1 cellular context compared by ENCODE assay signal in the genomic region with DNA sequence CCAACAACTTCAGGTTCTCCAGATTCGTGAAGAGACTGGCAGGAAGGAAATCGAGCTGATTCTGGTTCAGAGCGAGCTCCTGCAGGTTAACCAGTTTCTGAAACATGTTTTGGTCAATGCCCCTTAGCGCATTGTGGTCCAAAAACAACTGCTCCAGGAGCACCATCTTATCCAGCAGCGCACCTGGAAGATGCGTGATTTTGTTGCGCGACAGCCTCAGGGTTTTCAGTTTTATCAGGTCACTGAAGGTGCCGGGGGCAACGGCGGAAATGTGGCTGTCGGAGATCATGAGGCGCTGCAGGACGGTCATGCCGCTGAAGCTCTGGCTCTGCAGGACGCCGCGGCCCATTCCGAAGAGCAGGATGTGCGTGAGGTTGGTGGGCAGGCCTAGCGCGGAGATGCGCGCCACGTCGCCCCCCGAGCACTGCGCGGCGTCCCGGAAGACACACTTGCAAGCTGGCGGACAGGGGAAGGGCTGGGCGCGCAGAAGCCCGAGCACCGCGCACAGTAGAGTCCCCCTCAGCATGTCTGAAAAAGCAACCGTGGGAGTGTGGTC.
TF ChIP-seq lines count a peak whose summit lies in the region.

No MANE protein-coding gene starts in this region.

TF ChIP-seq in H1, 55 proteins besides CTCF, POLR2A, EP300 and RAD21:
- TF ChIP-seq SUZ12 (IDR thresholded peaks at IDR 0.05; ENCODE audit: low read length): peak; percentile 89
- no peak for TF ChIP-seq TAF7 (optimal IDR thresholded peaks at IDR 0.05; ENCODE audit: borderline replicate concordance, low read depth, low read length)
- TF ChIP-seq KDM4A (IDR thresholded peaks at IDR 0.05; ENCODE audit: low read depth, low read length, severe bottlenecking): peak; percentile 50
- TF ChIP-seq EZH2 (IDR thresholded peaks at IDR 0.05; ENCODE audit: low read depth, low read length, severe bottlenecking): peak; percentile 80
- TF ChIP-seq, protein P1, sequence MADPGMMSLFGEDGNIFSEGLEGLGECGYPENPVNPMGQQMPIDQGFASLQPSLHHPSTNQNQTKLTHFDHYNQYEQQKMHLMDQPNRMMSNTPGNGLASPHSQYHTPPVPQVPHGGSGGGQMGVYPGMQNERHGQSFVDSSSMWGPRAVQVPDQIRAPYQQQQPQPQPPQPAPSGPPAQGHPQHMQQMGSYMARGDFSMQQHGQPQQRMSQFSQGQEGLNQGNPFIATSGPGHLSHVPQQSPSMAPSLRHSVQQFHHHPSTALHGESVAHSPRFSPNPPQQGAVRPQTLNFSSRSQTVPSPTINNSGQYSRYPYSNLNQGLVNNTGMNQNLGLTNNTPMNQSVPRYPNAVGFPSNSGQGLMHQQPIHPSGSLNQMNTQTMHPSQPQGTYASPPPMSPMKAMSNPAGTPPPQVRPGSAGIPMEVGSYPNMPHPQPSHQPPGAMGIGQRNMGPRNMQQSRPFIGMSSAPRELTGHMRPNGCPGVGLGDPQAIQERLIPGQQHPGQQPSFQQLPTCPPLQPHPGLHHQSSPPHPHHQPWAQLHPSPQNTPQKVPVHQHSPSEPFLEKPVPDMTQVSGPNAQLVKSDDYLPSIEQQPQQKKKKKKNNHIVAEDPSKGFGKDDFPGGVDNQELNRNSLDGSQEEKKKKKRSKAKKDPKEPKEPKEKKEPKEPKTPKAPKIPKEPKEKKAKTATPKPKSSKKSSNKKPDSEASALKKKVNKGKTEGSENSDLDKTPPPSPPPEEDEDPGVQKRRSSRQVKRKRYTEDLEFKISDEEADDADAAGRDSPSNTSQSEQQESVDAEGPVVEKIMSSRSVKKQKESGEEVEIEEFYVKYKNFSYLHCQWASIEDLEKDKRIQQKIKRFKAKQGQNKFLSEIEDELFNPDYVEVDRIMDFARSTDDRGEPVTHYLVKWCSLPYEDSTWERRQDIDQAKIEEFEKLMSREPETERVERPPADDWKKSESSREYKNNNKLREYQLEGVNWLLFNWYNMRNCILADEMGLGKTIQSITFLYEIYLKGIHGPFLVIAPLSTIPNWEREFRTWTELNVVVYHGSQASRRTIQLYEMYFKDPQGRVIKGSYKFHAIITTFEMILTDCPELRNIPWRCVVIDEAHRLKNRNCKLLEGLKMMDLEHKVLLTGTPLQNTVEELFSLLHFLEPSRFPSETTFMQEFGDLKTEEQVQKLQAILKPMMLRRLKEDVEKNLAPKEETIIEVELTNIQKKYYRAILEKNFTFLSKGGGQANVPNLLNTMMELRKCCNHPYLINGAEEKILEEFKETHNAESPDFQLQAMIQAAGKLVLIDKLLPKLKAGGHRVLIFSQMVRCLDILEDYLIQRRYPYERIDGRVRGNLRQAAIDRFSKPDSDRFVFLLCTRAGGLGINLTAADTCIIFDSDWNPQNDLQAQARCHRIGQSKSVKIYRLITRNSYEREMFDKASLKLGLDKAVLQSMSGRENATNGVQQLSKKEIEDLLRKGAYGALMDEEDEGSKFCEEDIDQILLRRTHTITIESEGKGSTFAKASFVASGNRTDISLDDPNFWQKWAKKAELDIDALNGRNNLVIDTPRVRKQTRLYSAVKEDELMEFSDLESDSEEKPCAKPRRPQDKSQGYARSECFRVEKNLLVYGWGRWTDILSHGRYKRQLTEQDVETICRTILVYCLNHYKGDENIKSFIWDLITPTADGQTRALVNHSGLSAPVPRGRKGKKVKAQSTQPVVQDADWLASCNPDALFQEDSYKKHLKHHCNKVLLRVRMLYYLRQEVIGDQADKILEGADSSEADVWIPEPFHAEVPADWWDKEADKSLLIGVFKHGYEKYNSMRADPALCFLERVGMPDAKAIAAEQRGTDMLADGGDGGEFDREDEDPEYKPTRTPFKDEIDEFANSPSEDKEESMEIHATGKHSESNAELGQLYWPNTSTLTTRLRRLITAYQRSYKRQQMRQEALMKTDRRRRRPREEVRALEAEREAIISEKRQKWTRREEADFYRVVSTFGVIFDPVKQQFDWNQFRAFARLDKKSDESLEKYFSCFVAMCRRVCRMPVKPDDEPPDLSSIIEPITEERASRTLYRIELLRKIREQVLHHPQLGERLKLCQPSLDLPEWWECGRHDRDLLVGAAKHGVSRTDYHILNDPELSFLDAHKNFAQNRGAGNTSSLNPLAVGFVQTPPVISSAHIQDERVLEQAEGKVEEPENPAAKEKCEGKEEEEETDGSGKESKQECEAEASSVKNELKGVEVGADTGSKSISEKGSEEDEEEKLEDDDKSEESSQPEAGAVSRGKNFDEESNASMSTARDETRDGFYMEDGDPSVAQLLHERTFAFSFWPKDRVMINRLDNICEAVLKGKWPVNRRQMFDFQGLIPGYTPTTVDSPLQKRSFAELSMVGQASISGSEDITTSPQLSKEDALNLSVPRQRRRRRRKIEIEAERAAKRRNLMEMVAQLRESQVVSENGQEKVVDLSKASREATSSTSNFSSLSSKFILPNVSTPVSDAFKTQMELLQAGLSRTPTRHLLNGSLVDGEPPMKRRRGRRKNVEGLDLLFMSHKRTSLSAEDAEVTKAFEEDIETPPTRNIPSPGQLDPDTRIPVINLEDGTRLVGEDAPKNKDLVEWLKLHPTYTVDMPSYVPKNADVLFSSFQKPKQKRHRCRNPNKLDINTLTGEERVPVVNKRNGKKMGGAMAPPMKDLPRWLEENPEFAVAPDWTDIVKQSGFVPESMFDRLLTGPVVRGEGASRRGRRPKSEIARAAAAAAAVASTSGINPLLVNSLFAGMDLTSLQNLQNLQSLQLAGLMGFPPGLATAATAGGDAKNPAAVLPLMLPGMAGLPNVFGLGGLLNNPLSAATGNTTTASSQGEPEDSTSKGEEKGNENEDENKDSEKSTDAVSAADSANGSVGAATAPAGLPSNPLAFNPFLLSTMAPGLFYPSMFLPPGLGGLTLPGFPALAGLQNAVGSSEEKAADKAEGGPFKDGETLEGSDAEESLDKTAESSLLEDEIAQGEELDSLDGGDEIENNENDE (IDR thresholded peaks at IDR 0.05; ENCODE audit: insufficient replicate concordance, low read length): no peak
